8 cellular contexts compared by ENCODE assay signal in the genomic region with DNA sequence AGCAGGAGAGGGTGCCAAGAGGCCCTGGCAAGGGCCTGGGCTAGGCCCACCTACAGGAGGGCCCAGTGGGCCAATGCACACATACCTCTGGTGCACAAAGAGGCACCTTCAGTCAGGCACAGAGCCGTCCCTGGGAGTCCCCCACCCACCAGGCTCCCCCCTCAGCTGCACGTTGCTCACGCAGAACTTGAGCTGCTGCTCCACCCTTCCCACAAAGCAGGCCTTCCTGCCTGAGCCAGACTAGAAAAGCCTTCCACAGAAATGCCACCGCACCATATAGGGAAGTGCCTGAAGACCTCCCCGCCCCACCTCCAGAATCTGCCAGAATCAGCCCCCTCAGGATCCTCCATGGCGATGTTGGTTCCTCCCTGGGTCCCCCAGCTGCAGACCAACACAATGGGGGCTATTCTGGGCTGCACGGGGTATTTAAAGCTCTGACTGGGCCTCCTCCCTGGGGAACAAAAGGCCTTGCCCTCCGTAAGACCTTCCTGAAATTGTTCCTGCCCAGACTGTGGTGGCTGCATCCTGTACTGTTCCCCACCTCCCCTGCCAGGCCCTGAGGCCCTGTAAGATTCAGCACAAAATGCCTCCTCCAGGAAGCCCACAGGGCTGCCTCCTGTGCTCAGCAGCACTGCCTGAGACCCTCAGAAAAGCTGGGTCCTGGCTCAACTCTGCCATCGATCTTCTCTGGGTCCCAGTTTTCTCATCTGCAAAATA. TPM values are rescaled to one million over a fixed set of nuclear protein-coding genes. Genes with fewer than 3 reads are reported as not detected.
DNase-seq lines count a peak whose midpoint lies in the region; ATAC-seq and TF ChIP-seq lines count a peak whose summit lies in the region.

No MANE protein-coding gene starts in this region.

- intact Hi-C loops in activated CD8-positive, alpha-beta T cell treated with anti-CD3 and anti-CD28 coated beads for 36 hours (cut with micrococcal nuclease), result no loop called here
- intact Hi-C loops in Right ventricle myocardium inferior (cut with DNase I), result loop anchor here (2.0 kb wide), 2 partner anchors 15 to 47 kb away; no protein-coding TSS in a partner anchor

- POLR2A ChIA-PET in activated CD8-positive, alpha-beta T cell treated with anti-CD3 and anti-CD28 coated beads for 36 hours (lab: Charles Lee), result interaction anchor here (0.6 to 1.7 kb wide), 4 partner anchors 9 to 167 kb away, joined by 3 to 5 read pairs (median 4); partner anchors contain the start of gene USP48

- H3K4me2 ChIP-seq in skeletal muscle satellite cell (ENCODE audit: low read length), result peak overlapping the region; percentile 26

- H3K4me3 ChIP-seq in skeletal muscle satellite cell (ENCODE audit: low read length), result no peak overlapping the region

- H3K9ac ChIP-seq in skeletal muscle satellite cell (ENCODE audit: low read depth, low read length), result peak overlapping the region; percentile 71

- no peaks in the 10 kb centered on the region for H3K9me3 ChIP-seq in skeletal muscle satellite cell (replicated peaks; ENCODE audit: low read length)

- H3K36me3 Mint-ChIP-seq in activated CD8-positive, alpha-beta T cell treated with anti-CD3 and anti-CD28 coated beads for 36 hours (ENCODE audit: low read depth), result no peaks in the 10 kb centered on the region

- H3K4me3 Mint-ChIP-seq in activated CD8-positive, alpha-beta T cell treated with anti-CD3 and anti-CD28 coated beads for 36 hours, result peak overlapping the region; percentile 58

- H3K36me3 ChIP-seq in skeletal muscle satellite cell (ENCODE audit: insufficient read depth, low read length), result peaks cover 29% of the 10 kb centered on the region

- no peak for TF ChIP-seq CTCF in activated CD8-positive, alpha-beta T cell treated with anti-CD3 and anti-CD28 coated beads for 36 hours (IDR thresholded peaks at IDR 0.05)

- no peaks in the 10 kb centered on the region for H3K9me3 Mint-ChIP-seq in activated CD8-positive, alpha-beta T cell treated with anti-CD3 and anti-CD28 coated beads for 36 hours

- CTCF ChIA-PET in activated CD8-positive, alpha-beta T cell treated with anti-CD3 and anti-CD28 coated beads for 36 hours (lab: Charles Lee), result interaction anchor here (1.1 kb wide), 1 partner anchor 87 kb away, joined by 3 read pairs; no protein-coding TSS in a partner anchor

- H3K27me3 Mint-ChIP-seq in activated CD8-positive, alpha-beta T cell treated with anti-CD3 and anti-CD28 coated beads for 36 hours, result no peaks in the 10 kb centered on the region

- peak; percentile 88 for ATAC-seq in activated CD8-positive, alpha-beta T cell treated with anti-CD3 and anti-CD28 coated beads for 36 hours
- ATAC-seq in Right ventricle myocardium inferior (peak; percentile 45), GM21717 (IDR thresholded peaks at IDR 0.05; ENCODE audit: unreplicated experiment) (no peak)

- H3K4me1 ChIP-seq in skeletal muscle satellite cell (ENCODE audit: control insufficient read depth, insufficient read depth, low read length), result peaks cover 85% of the 10 kb centered on the region

- peaks cover 39% of the 10 kb centered on the region for H3K4me1 Mint-ChIP-seq in activated CD8-positive, alpha-beta T cell treated with anti-CD3 and anti-CD28 coated beads for 36 hours (ENCODE audit: low read depth)

- no peaks in the 10 kb centered on the region for H3K27me3 ChIP-seq in skeletal muscle satellite cell (ENCODE audit: control insufficient read depth, insufficient read depth, low read length)

- peak overlapping the region; percentile 86 for H3K27ac Mint-ChIP-seq in activated CD8-positive, alpha-beta T cell treated with anti-CD3 and anti-CD28 coated beads for 36 hours

- DNase-seq in GM19238 (ENCODE audit: insufficient read length, low spot score), result peak; percentile 37
- DNase-seq in activated CD8-positive, alpha-beta T cell treated with anti-CD3 and anti-CD28 coated beads for 36 hours, result peak; percentile 94
- peak; percentile 78 for DNase-seq in Right ventricle myocardium inferior (ENCODE audit: missing footprints)
- DNase-seq in NAMALWA (ENCODE audit: low spot score), result no peak
- DNase-seq in DMS53 (lab: John Stamatoyannopoulos, UW), result no peak
- no peak for DNase-seq in NCI-H510A treated with DMSO at 0.1 percent for 48 hours (lab: John Stamatoyannopoulos, UW)

RNA-seq across cellular contexts. Expression of gene HSPG2, which starts 27.2 kb away (rescaled TPM):
- 10 to 100 TPM; 52.1 to 59.0 TPM for total RNA-seq in activated CD8-positive, alpha-beta T cell treated with anti-CD3 and anti-CD28 coated beads for 36 hours
- 269 TPM for total RNA-seq in Right ventricle myocardium inferior
- total RNA-seq in skeletal muscle satellite cell (2012; rRNA removed), result 149 and 214 TPM in 2 replicates

Comparison
In these comparisons a context has a peak if more than half of its experiments do, and no peak if none do; other contexts are left out.
1. DNase-seq: peak in GM19238 (single experiment), activated CD8-positive, alpha-beta T cell treated with anti-CD3 and anti-CD28 coated beads for 36 hours (single experiment) and Right ventricle myocardium inferior (single experiment); none in NAMALWA (single experiment), DMS53 (single experiment) and NCI-H510A treated with DMSO at 0.1 percent for 48 hours (single experiment).